In genomic region chrX:50567636-50568035, GRCh38 we compare ENCODE assay signal across 11 cellular contexts.
"Had no signal": no experiment of that assay in that cellular context is flagged by ENCODE, and none has a peak within 500 bp of the region (broad histone marks: within the 10 kb centered on the region; RNA-seq: fewer than 3 reads in every experiment).

No MANE protein-coding gene starts in this region.

- H3K4me1 ChIP-seq: HAP-1 had no signal

- H3K9ac ChIP-seq: GM23248 had no signal

- ATAC-seq: GM23338, HCT116 had no signal

- H3K27ac Mint-ChIP-seq: GM23338, H9, HFFc6 had no signal

- H3K4me3 Mint-ChIP-seq: GM23338, H9, HFFc6 had no signal

- FAIRE-seq: H1, H54 had no signal

- H2AFZ ChIP-seq: GM23248, GM23338 had no signal

- H3K36me3 ChIP-seq: HAP-1 had no signal

- H3K4me3 ChIP-seq: GM23248, GM23338, HAP-1 had no signal

- H3K9me3 ChIP-seq: HAP-1 had no signal

- DNase-seq: GM23248, GOT3, H7, H9, HCEC 1CT, HFFc6 had no signal

- H3K27ac ChIP-seq: GM23248 had no signal
